In genomic region chr3:77038928-77039605, GRCh38 we compare ENCODE assay signal across 9 cellular contexts. TPM values are rescaled to one million over a fixed set of nuclear protein-coding genes. Genes with fewer than 3 reads are reported as not detected.
DNase-seq lines count a peak whose midpoint lies in the region; ATAC-seq and TF ChIP-seq lines count a peak whose summit lies in the region.
"Had no signal": no experiment of that assay in that cellular context is flagged by ENCODE, and none has a peak within 500 bp of the region (broad histone marks: within the 10 kb centered on the region; RNA-seq: fewer than 3 reads in every experiment).

No MANE protein-coding gene starts in this region.

- peaks cover 24% of the 10 kb centered on the region for H3K4me1 Mint-ChIP-seq in WTC11

- H3K4me1 ChIP-seq in iPS DF 6.9 (ENCODE audit: control insufficient read depth, insufficient read depth, low read length): no peaks in the 10 kb centered on the region
- peaks cover 8% of the 10 kb centered on the region for H3K4me1 ChIP-seq in skeletal muscle satellite cell (ENCODE audit: control insufficient read depth, insufficient read depth, low read length)

- WGBS in iPS DF 6.9 (ENCODE audit: insufficient coverage, insufficient read length): no CpG with 5 or more reads among the region's 33 CpGs

- no peaks in the 10 kb centered on the region for H3K36me3 Mint-ChIP-seq in WTC11

- H3K27me3 ChIP-seq in iPS DF 6.9 (ENCODE audit: control insufficient read depth, insufficient read depth, low read length) (no peaks in the 10 kb centered on the region), skeletal muscle satellite cell (ENCODE audit: control insufficient read depth, insufficient read depth, low read length) (peaks cover 46% of the 10 kb centered on the region)

- no peak overlapping the region for H3K9ac ChIP-seq in skeletal muscle satellite cell (ENCODE audit: low read depth, low read length)

- H3K4me3 Mint-ChIP-seq in WTC11: peak overlapping the region; percentile 87

- peaks cover 24% of the 10 kb centered on the region for H3K27me3 Mint-ChIP-seq in WTC11 (ENCODE audit: low read depth)

- ATAC-seq in WTC11 (peak; percentile 4), HG03108 (IDR thresholded peaks at IDR 0.05; ENCODE audit: unreplicated experiment) (no peak), HG03432 (IDR thresholded peaks at IDR 0.05; ENCODE audit: unreplicated experiment) (no peak)

- POLR2A ChIA-PET in WTC11 (lab: Charles Lee): no interaction called here

- H3K4me3 ChIP-seq in HFF-Myc (replicated peaks; ENCODE audit: low read depth, low read length) (peak overlapping the region; percentile 42), iPS DF 6.9 (ENCODE audit: low read length) (peak overlapping the region; percentile 68; the same call in 1 of the 2 replicates), skeletal muscle satellite cell (ENCODE audit: low read length) (peak overlapping the region; percentile 65)

- H3K9me3 ChIP-seq in iPS DF 6.9 (ENCODE audit: control insufficient read depth, insufficient read depth, low read length) (no peaks in the 10 kb centered on the region), skeletal muscle satellite cell (replicated peaks; ENCODE audit: low read length) (no peaks in the 10 kb centered on the region)

- H3K9me3 Mint-ChIP-seq in WTC11: no peaks in the 10 kb centered on the region

- CTCF ChIA-PET in WTC11 (lab: Charles Lee): interaction anchor here (0.6 to 4.3 kb wide), 18 partner anchors 12 to 360 kb away, joined by 3 to 59 read pairs (median 4); no protein-coding TSS in a partner anchor

- TF ChIP-seq CTCF in HFF-Myc (IDR thresholded peaks at IDR 0.05; ENCODE audit: low read depth, low read length, missing control alignments): no peak
- TF ChIP-seq CTCF in WTC11 (IDR thresholded peaks at IDR 0.05): no peak

- peak overlapping the region; percentile 54 for H3K27ac Mint-ChIP-seq in WTC11

- no peak for DNase-seq in HFF-Myc (ENCODE audit: extremely low read depth, low read depth)
- DNase-seq in WTC11 (ENCODE audit: low spot score): peak; percentile 19
- DNase-seq in iPS DF 6.9 (ENCODE audit: low read depth, low spot score): no peak
- no peak for DNase-seq in NCI-H2196 (lab: John Stamatoyannopoulos, UW; ENCODE audit: unreplicated experiment)
- no peak for DNase-seq in NCI-H226

- no peak overlapping the region for H3K27ac ChIP-seq in iPS DF 6.9 (ENCODE audit: low read length)

- no peaks in the 10 kb centered on the region for H3K36me3 ChIP-seq in iPS DF 6.9 (ENCODE audit: control insufficient read depth, insufficient read depth, low read length)
- H3K36me3 ChIP-seq in skeletal muscle satellite cell (ENCODE audit: insufficient read depth, low read length): no peaks in the 10 kb centered on the region

- peak overlapping the region; percentile 90 for H3K4me2 ChIP-seq in skeletal muscle satellite cell (ENCODE audit: low read length)

TF ChIP-seq in WTC11, 78 proteins besides CTCF, POLR2A, EP300 and RAD21:
- TF ChIP-seq SMAD3 (CRISPR knock-in tag; IDR thresholded peaks at IDR 0.05; ENCODE audit: borderline replicate concordance) (no peak), IRF2 (CRISPR knock-in tag; IDR thresholded peaks at IDR 0.05; ENCODE audit: borderline replicate concordance, low read depth) (no peak), STAT6 (CRISPR knock-in tag; conservative IDR thresholded peaks at IDR 0.05; ENCODE audit: low read depth) (no peak), MAX (CRISPR knock-in tag; IDR thresholded peaks at IDR 0.05) (peak; percentile 12; the same call in 1 of the 2 replicates)

RNA-seq across cellular contexts. Expression of gene ROBO2, which starts 0.8 kb away (rescaled TPM):
- 11.7 to 12.4 TPM (median 12.0 TPM) in 3 replicates for total RNA-seq in WTC11 (2021)
- total RNA-seq in skeletal muscle satellite cell (2012; rRNA removed): 0.25 and 0.66 TPM in 2 replicates
- total RNA-seq: myocyte had no signal
